ENCODE assay signal across 20 cellular contexts in the genomic region with DNA sequence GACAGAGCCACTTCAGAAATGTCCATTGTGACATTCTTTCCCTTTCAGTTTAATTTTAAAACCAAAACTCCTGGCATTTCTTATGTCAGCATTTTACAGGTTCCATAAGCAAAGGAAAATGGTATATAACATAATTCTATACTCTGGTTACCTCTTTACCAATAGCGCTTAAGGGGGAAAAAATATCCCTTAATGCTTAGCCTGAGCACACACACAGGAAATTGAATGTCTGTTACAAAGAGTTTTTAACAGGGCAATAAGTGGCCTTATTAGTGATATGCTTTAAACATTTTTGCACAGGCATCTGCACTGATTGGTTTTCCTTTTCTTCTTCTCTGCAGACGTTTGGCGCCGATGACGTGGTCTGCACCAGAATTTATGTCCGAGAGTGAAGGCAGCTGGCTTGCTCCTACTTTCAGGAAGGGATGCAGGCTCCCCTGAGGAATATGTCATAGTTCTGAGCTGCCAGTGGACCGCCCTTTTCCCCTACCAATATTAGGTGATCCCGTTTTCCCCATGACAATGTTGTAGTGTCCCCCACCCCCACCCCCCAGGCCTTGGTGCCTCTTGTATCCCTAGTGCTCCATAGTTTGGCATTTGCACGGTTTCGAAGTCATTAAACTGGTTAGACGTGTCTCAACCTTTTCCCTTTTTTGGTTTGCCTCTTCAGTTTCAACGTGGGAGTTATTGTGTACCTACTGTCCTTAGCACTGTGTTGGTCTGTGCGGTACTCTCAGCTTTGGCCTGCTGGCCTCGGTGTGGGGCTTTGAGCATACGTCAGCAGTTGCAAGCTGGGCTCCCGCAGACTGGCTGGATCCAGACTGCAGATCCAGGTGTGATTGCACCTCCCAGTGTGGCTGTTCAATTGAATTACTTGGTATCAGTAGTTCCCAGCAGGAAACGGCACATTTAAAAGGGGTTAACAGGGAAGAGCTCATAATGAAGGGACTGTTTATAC. TPM values are rescaled to one million over a fixed set of nuclear protein-coding genes. Genes with fewer than 3 reads are reported as not detected.
DNase-seq lines count a peak whose midpoint lies in the region; ATAC-seq and TF ChIP-seq lines count a peak whose summit lies in the region.
"Had no signal": no experiment of that assay in that cellular context is flagged by ENCODE, and none has a peak within 500 bp of the region (broad histone marks: within the 10 kb centered on the region; RNA-seq: fewer than 3 reads in every experiment).

No MANE protein-coding gene starts in this region.

- H2BK5ac ChIP-seq in IMR-90 (ENCODE audit: low read depth, low read length, poor library complexity, severe bottlenecking): no peak overlapping the region

- no peak overlapping the region for H3K4ac ChIP-seq in IMR-90 (ENCODE audit: low read depth, low read length)

- peaks cover 47% of the 10 kb centered on the region for H3K27me3 ChIP-seq in IMR-90 (ENCODE audit: control insufficient read depth, insufficient read depth, low read length)
- H3K27me3 ChIP-seq in left lung: peaks cover 4 to 9% of the 10 kb centered on the region in 2 donors
- H3K27me3 ChIP-seq in spleen (replicated peaks in 1 of 7): peaks cover 0 to 14% (median 0%) of the 10 kb centered on the region in 7 donors
- H3K27me3 ChIP-seq: testis had no signal

- H2BK120ac ChIP-seq in IMR-90 (ENCODE audit: low read depth, low read length): no peak overlapping the region

- DNase-seq in IMR-90: no peak
- peak; percentile 85 for DNase-seq in NCI-H69 (lab: John Stamatoyannopoulos, UW)
- peak in 1 of 2 donors; percentile 60 for DNase-seq in left lung
- peak; percentile 29 for DNase-seq in spleen
- DNase-seq in activated T-cell treated with anti-CD3 and anti-CD28 coated beads for 4 hours: no peak
- DNase-seq in NCI-H226: no peak
- DNase-seq: activated CD4-positive, alpha-beta T cell treated with anti-CD3 and anti-CD28 coated beads for 36 hours; activated effector memory CD4-positive, alpha-beta T cell treated with anti-CD3 and anti-CD28 coated beads, Interleukin-2, amount 50 U/mL, for 16 hours; amniotic stem cell; effector memory CD8-positive, alpha-beta T cell; Kasumi-1; left cardiac atrium; NCI-H1417 treated with DMSO at 0.1 percent for 48 hours; NCI-H524; OCI-M1; SK-N-SH; testis had no signal

- H3K14ac ChIP-seq in IMR-90 (replicated peaks; ENCODE audit: low read depth, low read length): no peak overlapping the region

- no peak overlapping the region for H3K23ac ChIP-seq in IMR-90 (ENCODE audit: low read depth, low read length)

- in situ Hi-C loops in IMR-90 (cut with MboI; ENCODE audit: low sequenced_read_pairs): no loop called here

- TF ChIP-seq POLR2A in IMR-90 (IDR thresholded peaks at IDR 0.05; ENCODE audit: low read depth, low read length) (no peak), spleen (IDR thresholded peaks at IDR 0.05) (no peak)

- H3K27ac ChIP-seq in IMR-90 (ENCODE audit: insufficient read depth, low read length): no peak overlapping the region
- no peak overlapping the region for H3K27ac ChIP-seq in left lung
- H3K27ac ChIP-seq in spleen: peak overlapping the region in 5 of 8 donors; percentile 13 to 63 (median 44)
- H3K27ac ChIP-seq: testis had no signal

- no peaks in the 10 kb centered on the region for H3K9me1 ChIP-seq in IMR-90 (ENCODE audit: insufficient read depth, low read length)

- BruUV-seq in IMR-90 (replicated peaks; lab: Mats Ljungman, UMichigan): no TSS peak

- no peak overlapping the region for H2BK20ac ChIP-seq in IMR-90 (ENCODE audit: low read depth, low read length)

- H3K4me1 ChIP-seq in IMR-90 (ENCODE audit: control insufficient read depth, insufficient read depth, low read length) (no peaks in the 10 kb centered on the region), left lung (no peaks in the 10 kb centered on the region), spleen (no peaks in the 10 kb centered on the region)
- H3K4me1 ChIP-seq: testis had no signal

- H3K9me3 ChIP-seq in IMR-90 (ENCODE audit: control insufficient read depth, insufficient read depth, low read length): no peaks in the 10 kb centered on the region
- no peaks in the 10 kb centered on the region for H3K9me3 ChIP-seq in left lung
- no peaks in the 10 kb centered on the region for H3K9me3 ChIP-seq in spleen
- H3K9me3 ChIP-seq: SK-N-SH, testis had no signal

- H3K79me1 ChIP-seq in IMR-90 (ENCODE audit: low read depth in 1 of 2, low read length in 2 of 2): no peaks in the 10 kb centered on the region

- WGBS in IMR-90 (ENCODE audit: extremely low coverage in 2 of 2, insufficient read length in 1 of 2), 2 experiments: 43% methylated on average over 13 of the region's 17 CpGs; no CpG with 5 or more reads in 1 of the 2 experiments
- 75 to 84% (median 76%) methylated on average over 17 of the region's 17 CpGs for WGBS in spleen, 5 donors

- H3K36me3 ChIP-seq in IMR-90 (ENCODE audit: control insufficient read depth, insufficient read depth, low read length): no peaks in the 10 kb centered on the region
- no peaks in the 10 kb centered on the region for H3K36me3 ChIP-seq in left lung
- H3K36me3 ChIP-seq in spleen: no peaks in the 10 kb centered on the region

- CTCF ChIA-PET in IMR-90 (lab: Yijun Ruan, JAX): interaction anchor here (0.9 kb wide), 1 partner anchor 35 kb away, joined by 4 read pairs; no protein-coding TSS in a partner anchor

- ATAC-seq in IMR-90 (ENCODE audit: low read depth): peak; percentile 17; the same call in 1 of the 2 replicates
- peak; percentile 98 for ATAC-seq in left lung
- no peak for ATAC-seq in HG03520 (IDR thresholded peaks at IDR 0.05; ENCODE audit: unreplicated experiment)
- ATAC-seq: activated CD4-positive, alpha-beta T cell treated with anti-CD3 and anti-CD28 coated beads for 36 hours; effector memory CD8-positive, alpha-beta T cell; left cardiac atrium had no signal

- H3K9ac ChIP-seq in IMR-90 (ENCODE audit: low read depth, low read length): no peak overlapping the region
- H3K9ac ChIP-seq: SK-N-SH had no signal

- H2AFZ ChIP-seq in IMR-90 (replicated peaks; ENCODE audit: low read length, poor library complexity): no peak overlapping the region

- intact Hi-C loops in IMR-90 (cut with micrococcal nuclease) (no loop called here), left lung (cut with DNase I) (no loop called here), spleen (cut with DNase I; ENCODE audit: low total_unique reads) (no loop called here)

- no peak overlapping the region for H2AK9ac ChIP-seq in IMR-90 (replicated peaks; ENCODE audit: low read depth, low read length, poor library complexity)

- dilution Hi-C loops in IMR-90 (cut with HindIII; ENCODE audit: low sequenced_read_pairs, unreplicated experiment): no loop called here

- H4K5ac ChIP-seq in IMR-90 (ENCODE audit: low read depth, low read length): no peak overlapping the region

- H2AK5ac ChIP-seq in IMR-90 (ENCODE audit: low read depth, low read length): no peak overlapping the region

- no peak overlapping the region for H4K8ac ChIP-seq in IMR-90 (ENCODE audit: low read depth in 2 of 2, low read length in 2 of 2)

- H2BK15ac ChIP-seq in IMR-90 (ENCODE audit: low read depth, low read length): no peak overlapping the region

- no peaks in the 10 kb centered on the region for H4K20me1 ChIP-seq in IMR-90 (ENCODE audit: insufficient read depth, low read length)

- H3K56ac ChIP-seq in IMR-90 (ENCODE audit: extremely low read depth, insufficient read depth, low read length): no peak overlapping the region

- POLR2A ChIA-PET in IMR-90 (lab: Charles Lee; ENCODE audit: unreplicated experiment): no interaction called here

- TF ChIP-seq RAD21 in IMR-90 (IDR thresholded peaks at IDR 0.05; ENCODE audit: low read length): no peak

- no peak overlapping the region for H3K18ac ChIP-seq in IMR-90 (ENCODE audit: low read depth, low read length)

- H4K91ac ChIP-seq in IMR-90 (ENCODE audit: insufficient read depth, low read depth, low read length): no peak overlapping the region

- no peak overlapping the region for H3K4me2 ChIP-seq in IMR-90 (ENCODE audit: low read depth, low read length)
- H3K4me2 ChIP-seq: SK-N-SH had no signal

- no peak for TF ChIP-seq CTCF in IMR-90 (conservative IDR thresholded peaks at IDR 0.05; ENCODE audit: low read depth, low read length)
- no peak for TF ChIP-seq CTCF in left lung (IDR thresholded peaks at IDR 0.05)
- TF ChIP-seq CTCF in spleen (IDR thresholded peaks at IDR 0.05 in 8 of 11, conservative IDR thresholded peaks at IDR 0.05 in 3 of 11): no peak

- no peak overlapping the region for H3K4me3 ChIP-seq in IMR-90 (ENCODE audit: insufficient read depth, low read depth, low read length)
- no peak overlapping the region for H3K4me3 ChIP-seq in left lung
- H3K4me3 ChIP-seq in spleen: no peak overlapping the region
- H3K4me3 ChIP-seq: testis had no signal

TF ChIP-seq in IMR-90, 13 proteins besides CTCF, POLR2A, EP300 and RAD21 (continues in another document):
- TF ChIP-seq RCOR1 (IDR thresholded peaks at IDR 0.05; ENCODE audit: insufficient replicate concordance, low read length): no peak
- TF ChIP-seq CHD1 (IDR thresholded peaks at IDR 0.05; ENCODE audit: low read depth, low read length): no peak
- no peak for TF ChIP-seq USF2 (IDR thresholded peaks at IDR 0.05; ENCODE audit: low read depth, low read length)
- no peak for TF ChIP-seq MAZ (IDR thresholded peaks at IDR 0.05; ENCODE audit: borderline replicate concordance, low read depth, low read length)

RNA-seq across cellular contexts. Expression of gene CRABP1, which starts 7.7 kb away (rescaled TPM):
- not detected in 2 replicates for total RNA-seq in IMR-90 (2012; rRNA removed)
- not detected in 2 replicates for polyA plus RNA-seq in IMR-90 (2012; rRNA removed)
- polyA plus RNA-seq in IMR-90 (2012; cell fraction: cytosol; rRNA removed): not detected in 2 replicates
- polyA plus RNA-seq in IMR-90 (2012; cell fraction: nucleus; rRNA removed; ENCODE audit: low replicate concordance): not detected in 2 replicates
- total RNA-seq in left lung: not detected
- 100 to 1,000 TPM in 1 of 7 donors, 10 to 100 TPM in 6; 18.7 to 159 (median 30.8) TPM for total RNA-seq in spleen
- polyA plus RNA-seq in spleen: 10 to 100 TPM in 1 of 3 donors, 1 to 10 TPM in 2; 3.5 to 29.1 (median 6.3) TPM
- total RNA-seq: left cardiac atrium, myocyte had no signal
- polyA plus RNA-seq: BJ had no signal

RNA-seq across cellular contexts. Expression of gene SKIC8, which starts 48.5 kb away (rescaled TPM):
- total RNA-seq in IMR-90 (2012; rRNA removed) (102 and 124 TPM in 2 replicates), left lung (10 to 100 TPM; 36.1 to 42.2 TPM), spleen (10 to 100 TPM; 33.3 to 60.6 (median 40.5) TPM)
- polyA plus RNA-seq in IMR-90 (2012; rRNA removed) (69.9 and 72.2 TPM in 2 replicates), spleen (10 to 100 TPM; 41.2 to 52.3 (median 42.1) TPM)
- polyA plus RNA-seq in IMR-90 (2012; cell fraction: cytosol; rRNA removed): 36.8 and 57.4 TPM in 2 replicates
- polyA plus RNA-seq in IMR-90 (2012; cell fraction: nucleus; rRNA removed; ENCODE audit: low replicate concordance): 19.0 and 72.0 TPM in 2 replicates

Comparison
In these comparisons a context has a peak if more than half of its experiments do, and no peak if none do; other contexts are left out.
1. DNase-seq: peak in NCI-H69 (single experiment) and spleen (single experiment); none in IMR-90 (single experiment), activated T-cell treated with anti-CD3 and anti-CD28 coated beads for 4 hours (single experiment) and NCI-H226 (single experiment).
2. H3K27ac ChIP-seq: peak in spleen (5 of 8); none in IMR-90 (single experiment) and left lung (0 of 2).
3. RNA of gene CRABP1, which starts 7.7 kb away (total RNA-seq): 18.7 to 159 TPM in spleen; not detected in IMR-90 and not detected in left lung; every median in the first group is over 10 times any median in the second.